9 cellular contexts compared by ENCODE assay signal in the genomic region with DNA sequence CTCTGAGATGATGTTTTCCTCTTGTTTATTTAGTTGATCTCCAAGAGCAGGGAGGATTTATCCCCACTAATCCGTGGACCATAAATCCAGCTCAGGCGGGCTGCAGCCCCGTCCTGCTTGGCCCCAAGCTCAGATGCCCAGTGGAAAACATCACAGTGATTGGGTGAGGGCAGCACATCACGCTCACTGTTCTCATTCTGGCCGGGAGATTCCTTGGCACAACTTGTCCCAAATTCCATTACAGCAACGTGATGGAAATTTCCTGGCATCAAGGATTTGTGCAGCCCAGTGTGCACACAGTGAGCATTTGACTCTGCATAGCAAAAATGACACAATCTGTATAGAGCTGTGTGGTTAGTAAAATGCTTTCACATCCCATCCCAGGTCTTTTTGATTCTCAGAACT.
DNase-seq lines count a peak whose midpoint lies in the region; ATAC-seq and TF ChIP-seq lines count a peak whose summit lies in the region.
"Had no signal": no experiment of that assay in that cellular context is flagged by ENCODE, and none has a peak within 500 bp of the region (broad histone marks: within the 10 kb centered on the region; RNA-seq: fewer than 3 reads in every experiment).

No MANE protein-coding gene starts in this region.

- intact Hi-C loops in lower leg skin (cut with DNase I; ENCODE audit: low total_unique reads), result no loop called here
- intact Hi-C loops in testis (cut with DNase I; ENCODE audit: low total_unique reads), result no loop called here
- intact Hi-C loops in activated naive CD4-positive, alpha-beta T cell treated with anti-CD3 and anti-CD28 coated beads for 36 hours (cut with micrococcal nuclease), result no loop called here

- no peaks in the 10 kb centered on the region for H3K27me3 ChIP-seq in MG63
- no peaks in the 10 kb centered on the region for H3K27me3 ChIP-seq in testis

- TF ChIP-seq CTCF in lower leg skin (IDR thresholded peaks at IDR 0.05) (no peak), testis (IDR thresholded peaks at IDR 0.05) (no peak)

- H3K4me1 ChIP-seq in testis, result peaks cover 19% of the 10 kb centered on the region

- no peak for ATAC-seq in HG03135 (IDR thresholded peaks at IDR 0.05; ENCODE audit: unreplicated experiment)

- H3K27me3 Mint-ChIP-seq in activated naive CD4-positive, alpha-beta T cell treated with anti-CD3 and anti-CD28 coated beads for 36 hours (ENCODE audit: low read depth), result peaks cover 6% of the 10 kb centered on the region
- H3K27me3 Mint-ChIP-seq in T-helper 2 cell treated with Interferon-gamma antibody and Interleukin-4, amounts not matched to agents 5 μg/mL and 100 μg/mL, for 36 hours (ENCODE audit: low read depth), result peaks cover 2% of the 10 kb centered on the region

- H3K27ac ChIP-seq in testis, result peak overlapping the region; percentile 19 to 45

- H3K36me3 Mint-ChIP-seq in activated naive CD4-positive, alpha-beta T cell treated with anti-CD3 and anti-CD28 coated beads for 36 hours (ENCODE audit: low read depth), result no peaks in the 10 kb centered on the region
- H3K36me3 Mint-ChIP-seq in T-helper 2 cell treated with Interferon-gamma antibody and Interleukin-4, amounts not matched to agents 5 μg/mL and 100 μg/mL, for 36 hours (ENCODE audit: low read depth), result no peaks in the 10 kb centered on the region

- TF ChIP-seq POLR2A in lower leg skin (IDR thresholded peaks at IDR 0.05), result no peak
- no peak for TF ChIP-seq POLR2A in testis (IDR thresholded peaks at IDR 0.05)

- H3K9me3 ChIP-seq in MG63, result no peaks in the 10 kb centered on the region; the same call in 1 of the 2 replicates
- no peaks in the 10 kb centered on the region for H3K9me3 ChIP-seq in testis

- no peak overlapping the region for H3K4me3 ChIP-seq in MG63
- H3K4me3 ChIP-seq in lower leg skin (ENCODE audit: low read depth, poor library complexity, severe bottlenecking), result no peak overlapping the region
- H3K4me3 ChIP-seq in testis, result no peak overlapping the region

- H3K4me1 Mint-ChIP-seq in activated naive CD4-positive, alpha-beta T cell treated with anti-CD3 and anti-CD28 coated beads for 36 hours (ENCODE audit: low read depth), result no peaks in the 10 kb centered on the region
- H3K4me1 Mint-ChIP-seq in T-helper 2 cell treated with Interferon-gamma antibody and Interleukin-4, amounts not matched to agents 5 μg/mL and 100 μg/mL, for 36 hours (ENCODE audit: low read depth), result no peaks in the 10 kb centered on the region

- H3K4me3 Mint-ChIP-seq in activated naive CD4-positive, alpha-beta T cell treated with anti-CD3 and anti-CD28 coated beads for 36 hours, result no peak overlapping the region
- no peak overlapping the region for H3K4me3 Mint-ChIP-seq in T-helper 2 cell treated with Interferon-gamma antibody and Interleukin-4, amounts not matched to agents 5 μg/mL and 100 μg/mL, for 36 hours

- DNase-seq in MG63 (peak; percentile 95), dedifferentiated amniotic fluid mesenchymal stem cell (ENCODE audit: extremely low spot score) (peak; percentile 99), lower leg skin (ENCODE audit: low spot score in 2 of 2) (peak; percentile 72 to 86), testis (peak; percentile 40), NCI-H128 (lab: John Stamatoyannopoulos, UW; ENCODE audit: unreplicated experiment) (no peak)
- DNase-seq in activated naive CD4-positive, alpha-beta T cell treated with anti-CD3 and anti-CD28 coated beads for 36 hours, result no peak
- DNase-seq in T-helper 2 cell treated with Interferon-gamma antibody and Interleukin-4, amounts not matched to agents 5 μg/mL and 100 μg/mL, for 36 hours (ENCODE audit: low spot score), result no peak
- DNase-seq: NCI-H446 treated with DMSO at 0.1 percent for 48 hours had no signal

- no peak overlapping the region for H3K27ac Mint-ChIP-seq in activated naive CD4-positive, alpha-beta T cell treated with anti-CD3 and anti-CD28 coated beads for 36 hours
- no peak overlapping the region for H3K27ac Mint-ChIP-seq in T-helper 2 cell treated with Interferon-gamma antibody and Interleukin-4, amounts not matched to agents 5 μg/mL and 100 μg/mL, for 36 hours

- 14 to 19% methylated on average over 6 of the region's 6 CpGs for WGBS in lower leg skin, 2 donors
- 15 to 18% methylated on average over 3 to 6 of the region's 6 CpGs for WGBS in testis, 2 donors

- H3K36me3 ChIP-seq in MG63, result no peaks in the 10 kb centered on the region
- no peaks in the 10 kb centered on the region for H3K36me3 ChIP-seq in testis (ENCODE audit: low read depth, missing control alignments)

- CTCF ChIA-PET in activated naive CD4-positive, alpha-beta T cell treated with anti-CD3 and anti-CD28 coated beads for 36 hours (lab: Charles Lee), result interaction anchor here (0.7 kb wide), 1 partner anchor 16 kb away, joined by 3 read pairs; no protein-coding TSS in a partner anchor

- no peaks in the 10 kb centered on the region for H3K9me3 Mint-ChIP-seq in activated naive CD4-positive, alpha-beta T cell treated with anti-CD3 and anti-CD28 coated beads for 36 hours
- H3K9me3 Mint-ChIP-seq in T-helper 2 cell treated with Interferon-gamma antibody and Interleukin-4, amounts not matched to agents 5 μg/mL and 100 μg/mL, for 36 hours, result no peaks in the 10 kb centered on the region

Comparison
In these comparisons a context has a peak if more than half of its experiments do, and no peak if none do; other contexts are left out.
1. DNase-seq: peak in MG63 (single experiment), dedifferentiated amniotic fluid mesenchymal stem cell (single experiment), lower leg skin (2 of 2) and testis (single experiment); none in activated naive CD4-positive, alpha-beta T cell treated with anti-CD3 and anti-CD28 coated beads for 36 hours (single experiment), T-helper 2 cell treated with Interferon-gamma antibody and Interleukin-4, amounts not matched to agents 5 μg/mL and 100 μg/mL, for 36 hours (single experiment) and NCI-H128 (single experiment).